8 cellular contexts compared by ENCODE assay signal in the genomic region with DNA sequence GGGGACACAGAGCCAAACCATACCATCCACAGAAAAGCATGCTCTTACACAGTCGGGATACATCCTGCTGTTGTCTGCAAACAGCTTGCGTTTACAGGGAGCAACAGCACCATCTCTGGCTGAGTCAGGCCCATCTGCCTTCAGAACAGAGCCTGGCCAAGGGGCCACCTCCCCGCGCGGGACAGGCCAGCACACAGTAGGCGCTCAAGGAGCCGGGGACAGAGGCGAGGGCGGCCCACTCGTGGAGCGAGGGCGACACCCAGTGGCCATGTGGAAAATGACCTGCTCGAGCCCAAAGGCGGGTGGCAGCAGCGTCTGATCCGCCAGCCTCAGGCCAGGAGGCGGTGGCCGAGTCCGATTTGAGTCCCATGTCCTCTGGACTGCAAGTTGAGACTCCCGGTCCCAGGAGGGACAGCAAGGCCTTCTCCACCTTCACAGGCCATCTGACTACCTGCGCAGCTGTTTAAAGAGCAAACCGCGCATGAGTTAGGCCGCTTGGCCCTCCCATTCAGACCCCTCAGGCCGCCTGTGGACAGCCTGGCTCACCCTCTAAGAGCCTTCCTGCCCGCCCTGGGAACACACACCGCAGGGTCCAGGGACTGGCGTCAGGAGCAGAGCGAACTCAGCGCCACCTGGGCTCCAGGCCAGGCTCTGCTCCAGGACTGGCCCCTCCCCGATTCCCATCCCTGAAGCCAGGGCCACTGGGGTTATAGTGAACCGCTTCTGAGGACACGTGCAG. TPM values are rescaled to one million over a fixed set of nuclear protein-coding genes. Genes with fewer than 3 reads are reported as not detected.
DNase-seq lines count a peak whose midpoint lies in the region; ATAC-seq and TF ChIP-seq lines count a peak whose summit lies in the region.

No MANE protein-coding gene starts in this region.

- peak overlapping the region in 1 of 2 donors; percentile 33 for H3K4me3 ChIP-seq in right atrium auricular region
- peak overlapping the region; percentile 50 for H3K4me3 ChIP-seq in rectal smooth muscle tissue (ENCODE audit: low read length)

- H3K9ac ChIP-seq in rectal smooth muscle tissue (ENCODE audit: low read length): no peak overlapping the region

- ATAC-seq in GM21367 (IDR thresholded peaks at IDR 0.05; ENCODE audit: unreplicated experiment) (peak; percentile 73), T-cell (replicated peaks in 1 of 4) (peak; percentile 77 to 86 (median 83))

- POLR2A ChIA-PET in T-cell (lab: Charles Lee): no interaction called here

- no peaks in the 10 kb centered on the region for H3K9me3 ChIP-seq in right atrium auricular region

- no peaks in the 10 kb centered on the region for H3K36me3 Mint-ChIP-seq in T-cell

- peaks cover 10 to 12% (median 11%) of the 10 kb centered on the region in 3 donors for H3K4me1 Mint-ChIP-seq in T-cell

- H3K4me1 ChIP-seq in right atrium auricular region: peaks cover 0 to 11% of the 10 kb centered on the region in 2 donors
- peaks cover 4% of the 10 kb centered on the region for H3K4me1 ChIP-seq in rectal smooth muscle tissue (ENCODE audit: control insufficient read depth, insufficient read depth, low read length)

- CTCF ChIA-PET in T-cell (lab: Charles Lee): interaction anchor here (0.6 to 5.2 kb wide), 10 partner anchors 9 to 1347 kb away, joined by 3 to 37 read pairs (median 4); no protein-coding TSS in a partner anchor

- H3K27me3 ChIP-seq in right atrium auricular region (no peaks in the 10 kb centered on the region), rectal smooth muscle tissue (ENCODE audit: control insufficient read depth, insufficient read depth, low read length) (no peaks in the 10 kb centered on the region)

- peaks cover 0 to 3% of the 10 kb centered on the region in 2 donors for H3K27me3 Mint-ChIP-seq in T-cell

- H3K27ac ChIP-seq in right atrium auricular region: peak overlapping the region in 1 of 2 donors; percentile 9
- no peak overlapping the region for H3K27ac ChIP-seq in rectal smooth muscle tissue (ENCODE audit: low read depth, low read length)

- peak; percentile 87 to 98 for TF ChIP-seq CTCF in right atrium auricular region (IDR thresholded peaks at IDR 0.05)

- H3K27ac Mint-ChIP-seq in T-cell: no peak overlapping the region

- DNase-seq in DMS 273 treated with DMSO at 0.1 percent for 48 hours (lab: John Stamatoyannopoulos, UW) (peak; percentile 3), HS-27A (ENCODE audit: low read depth) (peak; percentile 11), T-cell (peak; percentile 10 to 72 (median 50)), amygdala (lab: John Stamatoyannopoulos, UW) (peak in 48 of 56 donors; percentile 11 to 79 (median 44)), right atrium auricular region (ENCODE audit: low spot score) (peak; percentile 82), kidney glomerular epithelial cell (lab: John Stamatoyannopoulos, UW) (no peak)

- H3K36me3 ChIP-seq in right atrium auricular region (no peaks in the 10 kb centered on the region), rectal smooth muscle tissue (ENCODE audit: control insufficient read depth, insufficient read depth, low read length) (no peaks in the 10 kb centered on the region)

- no peak overlapping the region for H3K4me3 Mint-ChIP-seq in T-cell

- H3K9me3 Mint-ChIP-seq in T-cell: no peaks in the 10 kb centered on the region

RNA-seq across cellular contexts. Expression of gene TTC32, which starts 38.3 kb away (rescaled TPM):
- total RNA-seq in T-cell: 10 to 100 TPM; 35.1 to 44.6 (median 40.0) TPM
- 1 to 10 TPM; 3.7 to 6.6 TPM for total RNA-seq in right atrium auricular region

Comparison
In these comparisons a context has a peak if more than half of its experiments do, and no peak if none do; other contexts are left out.
1. RNA of gene TTC32, which starts 38.3 kb away (total RNA-seq): 35.1 to 44.6 TPM in T-cell; 3.7 to 6.6 TPM in right atrium auricular region; every median in the first group is over 4 times any median in the second.